8 cellular contexts compared by ENCODE assay signal in the genomic region with DNA sequence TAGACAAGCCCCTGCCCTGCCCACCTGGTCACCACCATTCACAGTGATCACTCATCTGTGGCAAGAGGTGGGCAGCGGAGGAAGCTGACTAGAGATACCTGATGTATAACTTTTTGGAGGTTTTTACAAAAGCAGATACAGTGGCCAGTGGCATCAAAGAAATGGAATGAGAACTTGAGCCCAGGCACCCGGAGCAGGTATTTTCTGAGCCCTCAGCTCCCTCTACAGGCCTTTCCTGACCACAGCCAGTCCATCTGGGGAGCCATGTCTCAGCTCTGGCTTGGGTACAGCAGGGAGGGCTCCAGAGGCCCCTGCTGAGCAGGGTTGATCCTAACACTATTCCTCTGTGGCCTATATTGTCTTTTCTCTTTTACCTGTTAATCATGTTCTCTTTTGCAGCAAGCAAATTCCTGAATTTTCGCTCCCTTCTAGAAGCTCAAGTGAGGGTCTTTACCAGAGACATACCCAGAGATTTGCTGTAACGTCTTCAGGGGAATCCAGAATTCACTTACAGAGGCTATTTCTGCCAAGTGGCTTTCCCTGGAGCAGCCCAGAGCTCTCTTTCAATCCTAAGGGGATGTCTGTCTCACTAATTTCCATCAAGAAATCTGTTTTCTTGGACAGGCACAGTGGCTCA. TPM values are rescaled to one million over a fixed set of nuclear protein-coding genes. Genes with fewer than 3 reads are reported as not detected.
DNase-seq lines count a peak whose midpoint lies in the region; ATAC-seq lines count a peak whose summit lies in the region.

No MANE protein-coding gene starts in this region.

- DNase-seq in NCI-H2029 treated with DMSO at 0.1 percent for 48 hours (lab: John Stamatoyannopoulos, UW) (peak; percentile 7), NCI-H2029 (lab: John Stamatoyannopoulos, UW) (no peak), OCI-M1 (lab: John Stamatoyannopoulos, UW) (peak; percentile 43), dedifferentiated amniotic fluid mesenchymal stem cell (ENCODE audit: extremely low spot score) (peak; percentile 28), lung microvascular endothelial cell (ENCODE audit: low read depth in 2 of 2) (peak; percentile 63 to 75), NCI-H146 treated with DMSO at 0.1 percent for 48 hours (lab: John Stamatoyannopoulos, UW; ENCODE audit: unreplicated experiment) (no peak)

- ATAC-seq in HG03280 (IDR thresholded peaks at IDR 0.05; ENCODE audit: unreplicated experiment) (peak; percentile 63), GM21360 (IDR thresholded peaks at IDR 0.05; ENCODE audit: unreplicated experiment) (no peak)

RNA-seq across cellular contexts. Expression of a gene that starts 27.3 kb away (rescaled TPM):
- total RNA-seq in lung microvascular endothelial cell: 2.6 and 5.8 TPM in 2 replicates

RNA-seq across cellular contexts. Expression of a gene that starts 32.2 kb away (rescaled TPM):
- total RNA-seq in lung microvascular endothelial cell: under 0.01 and 0.20 TPM in 2 replicates

Comparison
In these comparisons a context has a peak if more than half of its experiments do, and no peak if none do; other contexts are left out.
1. DNase-seq: peak in NCI-H2029 treated with DMSO at 0.1 percent for 48 hours (single experiment), OCI-M1 (single experiment), dedifferentiated amniotic fluid mesenchymal stem cell (single experiment) and lung microvascular endothelial cell (2 of 2); none in NCI-H2029 (single experiment) and NCI-H146 treated with DMSO at 0.1 percent for 48 hours (single experiment).